ENCODE assay signal across 1 cellular context in the genomic region with DNA sequence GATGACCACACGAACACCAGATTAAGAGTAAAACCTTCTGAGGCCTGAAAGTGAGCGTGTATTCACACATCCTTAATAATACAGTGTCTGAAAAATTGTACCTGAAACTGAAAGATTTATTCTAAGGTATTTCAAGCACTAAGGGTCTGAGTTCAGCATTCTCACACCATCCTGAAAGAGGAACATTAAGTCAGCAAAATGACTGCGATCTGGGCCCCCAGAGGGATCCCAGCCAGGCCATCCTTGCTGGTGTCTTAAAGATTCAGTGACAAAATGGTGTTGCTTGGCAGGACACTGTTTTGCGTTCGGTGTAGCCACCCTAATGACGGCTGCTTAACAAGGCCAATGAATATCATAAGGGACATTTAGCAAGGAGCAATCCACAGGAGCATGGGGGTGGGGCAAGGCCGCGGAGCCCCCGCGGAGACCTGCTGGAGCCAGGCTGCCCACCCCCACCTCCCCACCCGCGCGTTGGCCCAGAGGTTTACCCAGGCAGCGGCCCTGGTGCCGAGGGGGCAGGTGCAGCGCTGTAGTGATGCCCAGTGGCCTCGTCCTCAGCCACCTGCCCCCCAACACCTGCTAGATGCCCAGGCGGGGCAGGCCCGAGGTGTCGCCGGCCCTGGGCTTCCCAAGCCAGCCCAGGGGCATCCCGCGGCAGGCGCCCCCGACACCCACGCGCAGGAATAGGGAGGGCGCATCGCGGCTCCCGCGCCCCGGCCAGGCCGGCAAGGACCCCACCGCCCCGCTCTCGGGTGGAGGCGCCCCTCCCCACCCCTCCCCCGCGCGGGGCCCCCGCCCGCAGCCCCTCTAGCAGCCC.
TF ChIP-seq lines count a peak whose summit lies in the region.

No MANE protein-coding gene starts in this region.

TF ChIP-seq in HEK293, 187 proteins besides CTCF, POLR2A, EP300 and RAD21 (continued from another document and continues in another):
- TF ChIP-seq, protein P1, sequence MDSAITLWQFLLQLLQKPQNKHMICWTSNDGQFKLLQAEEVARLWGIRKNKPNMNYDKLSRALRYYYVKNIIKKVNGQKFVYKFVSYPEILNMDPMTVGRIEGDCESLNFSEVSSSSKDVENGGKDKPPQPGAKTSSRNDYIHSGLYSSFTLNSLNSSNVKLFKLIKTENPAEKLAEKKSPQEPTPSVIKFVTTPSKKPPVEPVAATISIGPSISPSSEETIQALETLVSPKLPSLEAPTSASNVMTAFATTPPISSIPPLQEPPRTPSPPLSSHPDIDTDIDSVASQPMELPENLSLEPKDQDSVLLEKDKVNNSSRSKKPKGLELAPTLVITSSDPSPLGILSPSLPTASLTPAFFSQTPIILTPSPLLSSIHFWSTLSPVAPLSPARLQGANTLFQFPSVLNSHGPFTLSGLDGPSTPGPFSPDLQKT (IDR thresholded peaks at IDR 0.05; ENCODE audit: borderline replicate concordance, low read depth, low read length): no peak
- TF ChIP-seq, protein P2, sequence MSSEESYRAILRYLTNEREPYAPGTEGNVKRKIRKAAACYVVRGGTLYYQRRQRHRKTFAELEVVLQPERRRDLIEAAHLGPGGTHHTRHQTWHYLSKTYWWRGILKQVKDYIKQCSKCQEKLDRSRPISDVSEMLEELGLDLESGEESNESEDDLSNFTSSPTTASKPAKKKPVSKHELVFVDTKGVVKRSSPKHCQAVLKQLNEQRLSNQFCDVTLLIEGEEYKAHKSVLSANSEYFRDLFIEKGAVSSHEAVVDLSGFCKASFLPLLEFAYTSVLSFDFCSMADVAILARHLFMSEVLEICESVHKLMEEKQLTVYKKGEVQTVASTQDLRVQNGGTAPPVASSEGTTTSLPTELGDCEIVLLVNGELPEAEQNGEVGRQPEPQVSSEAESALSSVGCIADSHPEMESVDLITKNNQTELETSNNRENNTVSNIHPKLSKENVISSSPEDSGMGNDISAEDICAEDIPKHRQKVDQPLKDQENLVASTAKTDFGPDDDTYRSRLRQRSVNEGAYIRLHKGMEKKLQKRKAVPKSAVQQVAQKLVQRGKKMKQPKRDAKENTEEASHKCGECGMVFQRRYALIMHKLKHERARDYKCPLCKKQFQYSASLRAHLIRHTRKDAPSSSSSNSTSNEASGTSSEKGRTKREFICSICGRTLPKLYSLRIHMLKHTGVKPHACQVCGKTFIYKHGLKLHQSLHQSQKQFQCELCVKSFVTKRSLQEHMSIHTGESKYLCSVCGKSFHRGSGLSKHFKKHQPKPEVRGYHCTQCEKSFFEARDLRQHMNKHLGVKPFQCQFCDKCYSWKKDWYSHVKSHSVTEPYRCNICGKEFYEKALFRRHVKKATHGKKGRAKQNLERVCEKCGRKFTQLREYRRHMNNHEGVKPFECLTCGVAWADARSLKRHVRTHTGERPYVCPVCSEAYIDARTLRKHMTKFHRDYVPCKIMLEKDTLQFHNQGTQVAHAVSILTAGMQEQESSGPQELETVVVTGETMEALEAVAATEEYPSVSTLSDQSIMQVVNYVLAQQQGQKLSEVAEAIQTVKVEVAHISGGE (tag by site-specific recombination; conservative IDR thresholded peaks at IDR 0.05; ENCODE audit: low read depth): no peak
- TF ChIP-seq ZNF146 (tag by site-specific recombination; IDR thresholded peaks at IDR 0.05) (no peak), GFI1B (tag by site-specific recombination; IDR thresholded peaks at IDR 0.05) (no peak), ZNF169 (tag by site-specific recombination; IDR thresholded peaks at IDR 0.05) (no peak), ZNF747 (tag by site-specific recombination; IDR thresholded peaks at IDR 0.05) (no peak), ZNF768 (tag by site-specific recombination; IDR thresholded peaks at IDR 0.05) (no peak), ZNF350 (tag by site-specific recombination; IDR thresholded peaks at IDR 0.05) (no peak), ZFHX2 (tag by site-specific recombination; conservative IDR thresholded peaks at IDR 0.05) (peak; percentile 52), ZNF292 (tag by site-specific recombination; IDR thresholded peaks at IDR 0.05; ENCODE audit: borderline replicate concordance, low read depth) (no peak), ZNF600 (tag by site-specific recombination; IDR thresholded peaks at IDR 0.05) (peak; percentile 51; the same call in 1 of the 2 replicates), ZNF423 (tag by site-specific recombination; IDR thresholded peaks at IDR 0.05) (no peak), ZNF658 (tag by site-specific recombination; IDR thresholded peaks at IDR 0.05) (no peak), ZNF354C (tag by site-specific recombination; IDR thresholded peaks at IDR 0.05; ENCODE audit: borderline replicate concordance, low read depth) (no peak), ZSCAN16 (tag by site-specific recombination; IDR thresholded peaks at IDR 0.05) (no peak), IKZF3 (tag by site-specific recombination; IDR thresholded peaks at IDR 0.05) (no peak), ZNF10 (tag by site-specific recombination; IDR thresholded peaks at IDR 0.05) (no peak), ZXDB (tag by site-specific recombination; IDR thresholded peaks at IDR 0.05) (peak; percentile 30; the same call in 1 of the 2 replicates), ZIC2 (tag by site-specific recombination; IDR thresholded peaks at IDR 0.05) (peak; percentile 45; the same call in 1 of the 2 replicates), HOXA7 (CRISPR knock-in tag; IDR thresholded peaks at IDR 0.05; ENCODE audit: borderline replicate concordance) (no peak), SETDB1 (IDR thresholded peaks at IDR 0.05; ENCODE audit: insufficient read length, low read length) (no peak), SP7 (tag by site-specific recombination; IDR thresholded peaks at IDR 0.05) (no peak), ZBTB17 (tag by site-specific recombination; IDR thresholded peaks at IDR 0.05) (peak; percentile 52), ZNF596 (tag by site-specific recombination; IDR thresholded peaks at IDR 0.05) (no peak), ZNF837 (tag by site-specific recombination; IDR thresholded peaks at IDR 0.05) (no peak), ZNF138 (tag by site-specific recombination; IDR thresholded peaks at IDR 0.05; ENCODE audit: borderline replicate concordance) (no peak), ZNF571 (tag by site-specific recombination; IDR thresholded peaks at IDR 0.05) (no peak), MYNN (tag by site-specific recombination; IDR thresholded peaks at IDR 0.05; ENCODE audit: borderline replicate concordance) (no peak)
- TF ChIP-seq, protein P3, sequence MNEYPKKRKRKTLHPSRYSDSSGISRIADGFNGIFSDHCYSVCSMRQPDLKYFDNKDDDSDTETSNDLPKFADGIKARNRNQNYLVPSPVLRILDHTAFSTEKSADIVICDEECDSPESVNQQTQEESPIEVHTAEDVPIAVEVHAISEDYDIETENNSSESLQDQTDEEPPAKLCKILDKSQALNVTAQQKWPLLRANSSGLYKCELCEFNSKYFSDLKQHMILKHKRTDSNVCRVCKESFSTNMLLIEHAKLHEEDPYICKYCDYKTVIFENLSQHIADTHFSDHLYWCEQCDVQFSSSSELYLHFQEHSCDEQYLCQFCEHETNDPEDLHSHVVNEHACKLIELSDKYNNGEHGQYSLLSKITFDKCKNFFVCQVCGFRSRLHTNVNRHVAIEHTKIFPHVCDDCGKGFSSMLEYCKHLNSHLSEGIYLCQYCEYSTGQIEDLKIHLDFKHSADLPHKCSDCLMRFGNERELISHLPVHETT (tag by site-specific recombination; IDR thresholded peaks at IDR 0.05): no peak
- TF ChIP-seq, protein P4, sequence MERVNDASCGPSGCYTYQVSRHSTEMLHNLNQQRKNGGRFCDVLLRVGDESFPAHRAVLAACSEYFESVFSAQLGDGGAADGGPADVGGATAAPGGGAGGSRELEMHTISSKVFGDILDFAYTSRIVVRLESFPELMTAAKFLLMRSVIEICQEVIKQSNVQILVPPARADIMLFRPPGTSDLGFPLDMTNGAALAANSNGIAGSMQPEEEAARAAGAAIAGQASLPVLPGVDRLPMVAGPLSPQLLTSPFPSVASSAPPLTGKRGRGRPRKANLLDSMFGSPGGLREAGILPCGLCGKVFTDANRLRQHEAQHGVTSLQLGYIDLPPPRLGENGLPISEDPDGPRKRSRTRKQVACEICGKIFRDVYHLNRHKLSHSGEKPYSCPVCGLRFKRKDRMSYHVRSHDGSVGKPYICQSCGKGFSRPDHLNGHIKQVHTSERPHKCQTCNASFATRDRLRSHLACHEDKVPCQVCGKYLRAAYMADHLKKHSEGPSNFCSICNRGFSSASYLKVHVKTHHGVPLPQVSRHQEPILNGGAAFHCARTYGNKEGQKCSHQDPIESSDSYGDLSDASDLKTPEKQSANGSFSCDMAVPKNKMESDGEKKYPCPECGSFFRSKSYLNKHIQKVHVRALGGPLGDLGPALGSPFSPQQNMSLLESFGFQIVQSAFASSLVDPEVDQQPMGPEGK (tag by site-specific recombination; IDR thresholded peaks at IDR 0.05): peak; percentile 82
- TF ChIP-seq, protein P5, sequence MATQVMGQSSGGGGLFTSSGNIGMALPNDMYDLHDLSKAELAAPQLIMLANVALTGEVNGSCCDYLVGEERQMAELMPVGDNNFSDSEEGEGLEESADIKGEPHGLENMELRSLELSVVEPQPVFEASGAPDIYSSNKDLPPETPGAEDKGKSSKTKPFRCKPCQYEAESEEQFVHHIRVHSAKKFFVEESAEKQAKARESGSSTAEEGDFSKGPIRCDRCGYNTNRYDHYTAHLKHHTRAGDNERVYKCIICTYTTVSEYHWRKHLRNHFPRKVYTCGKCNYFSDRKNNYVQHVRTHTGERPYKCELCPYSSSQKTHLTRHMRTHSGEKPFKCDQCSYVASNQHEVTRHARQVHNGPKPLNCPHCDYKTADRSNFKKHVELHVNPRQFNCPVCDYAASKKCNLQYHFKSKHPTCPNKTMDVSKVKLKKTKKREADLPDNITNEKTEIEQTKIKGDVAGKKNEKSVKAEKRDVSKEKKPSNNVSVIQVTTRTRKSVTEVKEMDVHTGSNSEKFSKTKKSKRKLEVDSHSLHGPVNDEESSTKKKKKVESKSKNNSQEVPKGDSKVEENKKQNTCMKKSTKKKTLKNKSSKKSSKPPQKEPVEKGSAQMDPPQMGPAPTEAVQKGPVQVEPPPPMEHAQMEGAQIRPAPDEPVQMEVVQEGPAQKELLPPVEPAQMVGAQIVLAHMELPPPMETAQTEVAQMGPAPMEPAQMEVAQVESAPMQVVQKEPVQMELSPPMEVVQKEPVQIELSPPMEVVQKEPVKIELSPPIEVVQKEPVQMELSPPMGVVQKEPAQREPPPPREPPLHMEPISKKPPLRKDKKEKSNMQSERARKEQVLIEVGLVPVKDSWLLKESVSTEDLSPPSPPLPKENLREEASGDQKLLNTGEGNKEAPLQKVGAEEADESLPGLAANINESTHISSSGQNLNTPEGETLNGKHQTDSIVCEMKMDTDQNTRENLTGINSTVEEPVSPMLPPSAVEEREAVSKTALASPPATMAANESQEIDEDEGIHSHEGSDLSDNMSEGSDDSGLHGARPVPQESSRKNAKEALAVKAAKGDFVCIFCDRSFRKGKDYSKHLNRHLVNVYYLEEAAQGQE (tag by site-specific recombination; IDR thresholded peaks at IDR 0.05): no peak
- TF ChIP-seq, protein P6, sequence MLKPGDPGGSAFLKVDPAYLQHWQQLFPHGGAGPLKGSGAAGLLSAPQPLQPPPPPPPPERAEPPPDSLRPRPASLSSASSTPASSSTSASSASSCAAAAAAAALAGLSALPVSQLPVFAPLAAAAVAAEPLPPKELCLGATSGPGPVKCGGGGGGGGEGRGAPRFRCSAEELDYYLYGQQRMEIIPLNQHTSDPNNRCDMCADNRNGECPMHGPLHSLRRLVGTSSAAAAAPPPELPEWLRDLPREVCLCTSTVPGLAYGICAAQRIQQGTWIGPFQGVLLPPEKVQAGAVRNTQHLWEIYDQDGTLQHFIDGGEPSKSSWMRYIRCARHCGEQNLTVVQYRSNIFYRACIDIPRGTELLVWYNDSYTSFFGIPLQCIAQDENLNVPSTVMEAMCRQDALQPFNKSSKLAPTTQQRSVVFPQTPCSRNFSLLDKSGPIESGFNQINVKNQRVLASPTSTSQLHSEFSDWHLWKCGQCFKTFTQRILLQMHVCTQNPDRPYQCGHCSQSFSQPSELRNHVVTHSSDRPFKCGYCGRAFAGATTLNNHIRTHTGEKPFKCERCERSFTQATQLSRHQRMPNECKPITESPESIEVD (tag by site-specific recombination; IDR thresholded peaks at IDR 0.05): no peak
- TF ChIP-seq, protein P7, sequence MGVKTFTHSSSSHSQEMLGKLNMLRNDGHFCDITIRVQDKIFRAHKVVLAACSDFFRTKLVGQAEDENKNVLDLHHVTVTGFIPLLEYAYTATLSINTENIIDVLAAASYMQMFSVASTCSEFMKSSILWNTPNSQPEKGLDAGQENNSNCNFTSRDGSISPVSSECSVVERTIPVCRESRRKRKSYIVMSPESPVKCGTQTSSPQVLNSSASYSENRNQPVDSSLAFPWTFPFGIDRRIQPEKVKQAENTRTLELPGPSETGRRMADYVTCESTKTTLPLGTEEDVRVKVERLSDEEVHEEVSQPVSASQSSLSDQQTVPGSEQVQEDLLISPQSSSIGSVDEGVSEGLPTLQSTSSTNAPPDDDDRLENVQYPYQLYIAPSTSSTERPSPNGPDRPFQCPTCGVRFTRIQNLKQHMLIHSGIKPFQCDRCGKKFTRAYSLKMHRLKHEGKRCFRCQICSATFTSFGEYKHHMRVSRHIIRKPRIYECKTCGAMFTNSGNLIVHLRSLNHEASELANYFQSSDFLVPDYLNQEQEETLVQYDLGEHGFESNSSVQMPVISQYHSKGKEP (tag by site-specific recombination; IDR thresholded peaks at IDR 0.05): no peak
- TF ChIP-seq, protein P8, sequence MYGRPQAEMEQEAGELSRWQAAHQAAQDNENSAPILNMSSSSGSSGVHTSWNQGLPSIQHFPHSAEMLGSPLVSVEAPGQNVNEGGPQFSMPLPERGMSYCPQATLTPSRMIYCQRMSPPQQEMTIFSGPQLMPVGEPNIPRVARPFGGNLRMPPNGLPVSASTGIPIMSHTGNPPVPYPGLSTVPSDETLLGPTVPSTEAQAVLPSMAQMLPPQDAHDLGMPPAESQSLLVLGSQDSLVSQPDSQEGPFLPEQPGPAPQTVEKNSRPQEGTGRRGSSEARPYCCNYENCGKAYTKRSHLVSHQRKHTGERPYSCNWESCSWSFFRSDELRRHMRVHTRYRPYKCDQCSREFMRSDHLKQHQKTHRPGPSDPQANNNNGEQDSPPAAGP (tag by site-specific recombination; IDR thresholded peaks at IDR 0.05): no peak
- TF ChIP-seq, protein P9, sequence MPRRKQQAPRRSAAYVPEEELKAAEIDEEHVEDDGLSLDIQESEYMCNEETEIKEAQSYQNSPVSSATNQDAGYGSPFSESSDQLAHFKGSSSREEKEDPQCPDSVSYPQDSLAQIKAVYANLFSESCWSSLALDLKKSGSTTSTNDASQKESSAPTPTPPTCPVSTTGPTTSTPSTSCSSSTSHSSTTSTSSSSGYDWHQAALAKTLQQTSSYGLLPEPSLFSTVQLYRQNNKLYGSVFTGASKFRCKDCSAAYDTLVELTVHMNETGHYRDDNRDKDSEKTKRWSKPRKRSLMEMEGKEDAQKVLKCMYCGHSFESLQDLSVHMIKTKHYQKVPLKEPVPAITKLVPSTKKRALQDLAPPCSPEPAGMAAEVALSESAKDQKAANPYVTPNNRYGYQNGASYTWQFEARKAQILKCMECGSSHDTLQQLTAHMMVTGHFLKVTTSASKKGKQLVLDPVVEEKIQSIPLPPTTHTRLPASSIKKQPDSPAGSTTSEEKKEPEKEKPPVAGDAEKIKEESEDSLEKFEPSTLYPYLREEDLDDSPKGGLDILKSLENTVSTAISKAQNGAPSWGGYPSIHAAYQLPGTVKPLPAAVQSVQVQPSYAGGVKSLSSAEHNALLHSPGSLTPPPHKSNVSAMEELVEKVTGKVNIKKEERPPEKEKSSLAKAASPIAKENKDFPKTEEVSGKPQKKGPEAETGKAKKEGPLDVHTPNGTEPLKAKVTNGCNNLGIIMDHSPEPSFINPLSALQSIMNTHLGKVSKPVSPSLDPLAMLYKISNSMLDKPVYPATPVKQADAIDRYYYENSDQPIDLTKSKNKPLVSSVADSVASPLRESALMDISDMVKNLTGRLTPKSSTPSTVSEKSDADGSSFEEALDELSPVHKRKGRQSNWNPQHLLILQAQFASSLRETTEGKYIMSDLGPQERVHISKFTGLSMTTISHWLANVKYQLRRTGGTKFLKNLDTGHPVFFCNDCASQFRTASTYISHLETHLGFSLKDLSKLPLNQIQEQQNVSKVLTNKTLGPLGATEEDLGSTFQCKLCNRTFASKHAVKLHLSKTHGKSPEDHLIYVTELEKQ (tag by site-specific recombination; IDR thresholded peaks at IDR 0.05; ENCODE audit: borderline replicate concordance): no peak
